8 cellular contexts compared by ENCODE assay signal in genomic region chr2:236167297-236168109, GRCh38. TPM values are rescaled to one million over a fixed set of nuclear protein-coding genes. Genes with fewer than 3 reads are reported as not detected.
A peak's percentile ranks its signal among the peaks of the same experiment; 100 is the strongest.
DNase-seq lines count a peak whose midpoint lies in the region; ATAC-seq and TF ChIP-seq lines count a peak whose summit lies in the region.
"Had no signal": no experiment of that assay in that cellular context is flagged by ENCODE, and none has a peak within 500 bp of the region (broad histone marks: within the 10 kb centered on the region; RNA-seq: fewer than 3 reads in every experiment).

No MANE protein-coding gene starts in this region.

- no peaks in the 10 kb centered on the region for H3K36me3 ChIP-seq in HAP-1 (replicated peaks)
- no peaks in the 10 kb centered on the region for H3K36me3 ChIP-seq in skeletal muscle tissue (ENCODE audit: control insufficient read depth in 3 of 3, insufficient read depth in 3 of 3, low read length in 3 of 3)
- H3K36me3 ChIP-seq in Karpas-422 (ENCODE audit: insufficient read depth, low read length): no peaks in the 10 kb centered on the region

- 0 out of 2 replicates have a peak, but pooled peaks have one; percentile 10 for TF ChIP-seq CTCF in RWPE1 (conservative IDR thresholded peaks at IDR 0.05; ENCODE audit: low read depth)

- no peaks in the 10 kb centered on the region for H4K20me1 ChIP-seq in Karpas-422 (ENCODE audit: insufficient read depth, low read depth, low read length)

- no peaks in the 10 kb centered on the region for H3K79me2 ChIP-seq in Karpas-422 (ENCODE audit: low read length)

- H3K9me3 ChIP-seq in HAP-1 (0 out of 2 replicates have a peak, but pooled peaks cover 3% of the 10 kb centered on the region), skeletal muscle tissue (ENCODE audit: control insufficient read depth in 3 of 3, low read length in 3 of 3) (no peaks in the 10 kb centered on the region), Karpas-422 (ENCODE audit: low read length) (no peaks in the 10 kb centered on the region)

- intact Hi-C loops in left cardiac atrium (cut with DNase I): no loop called here

- H3K27me3 ChIP-seq in HAP-1 (ENCODE audit: low read depth) (peaks cover 39% of the 10 kb centered on the region), skeletal muscle tissue (ENCODE audit: control insufficient read depth in 3 of 3, insufficient read depth in 3 of 3, low read length in 3 of 3) (peaks cover 90 to 99% (median 97%) of the 10 kb centered on the region in 3 donors), Karpas-422 (ENCODE audit: low read length) (no peaks in the 10 kb centered on the region)

- H2AFZ ChIP-seq in Karpas-422 (ENCODE audit: low read length): no peak overlapping the region

- no peak overlapping the region for H3K4me2 ChIP-seq in Karpas-422 (ENCODE audit: low read depth, low read length, poor library complexity, severe bottlenecking)

- no peak overlapping the region for H3K27ac ChIP-seq in RWPE1
- H3K27ac ChIP-seq in skeletal muscle tissue (ENCODE audit: low read depth, low read length): no peak overlapping the region
- H3K27ac ChIP-seq in Karpas-422 (ENCODE audit: low read length): no peak overlapping the region

- H3K9ac ChIP-seq in skeletal muscle tissue (ENCODE audit: low read depth in 1 of 3, low read length in 3 of 3): no peak overlapping the region
- no peak overlapping the region for H3K9ac ChIP-seq in Karpas-422 (ENCODE audit: low read length)

- POLR2A ChIA-PET in RWPE1 (lab: Yijun Ruan, JAX; ENCODE audit: low non-redundant PET): no interaction called here

- peak; percentile 38 to 44 for ATAC-seq in left cardiac atrium
- no peak for ATAC-seq in GM21576 (IDR thresholded peaks at IDR 0.05; ENCODE audit: unreplicated experiment)

- H3K4me3 ChIP-seq in HAP-1 (peak overlapping the region; percentile 35), skeletal muscle tissue (ENCODE audit: low read length in 3 of 3) (peak overlapping the region in 2 of 3 donors; percentile 53 to 58), Karpas-422 (ENCODE audit: low read length) (no peak overlapping the region)

- CTCF ChIA-PET in RWPE1 (lab: Yijun Ruan, JAX): interaction anchor here (0.6 kb wide), 1 partner anchor 202 kb away, joined by 6 read pairs; no protein-coding TSS in a partner anchor

- DNase-seq in HAP-1 (ENCODE audit: low spot score in 2 of 2): peak in 1 of 2 experiments; percentile 64
- DNase-seq in RWPE1 (ENCODE audit: low spot score): no peak
- DNase-seq in left cardiac atrium: no peak
- no peak for DNase-seq in Karpas-422
- DNase-seq in T-helper 9 cell: no peak

- H3K4me1 ChIP-seq in HAP-1 (peaks cover 15% of the 10 kb centered on the region), skeletal muscle tissue (ENCODE audit: control insufficient read depth in 3 of 3, insufficient read depth in 3 of 3, low read length in 3 of 3) (peaks cover 22 to 40% (median 29%) of the 10 kb centered on the region in 3 donors), Karpas-422 (ENCODE audit: low read length) (no peaks in the 10 kb centered on the region)

- no peaks in the 10 kb centered on the region for H3K9me2 ChIP-seq in Karpas-422 (replicated peaks; ENCODE audit: insufficient read depth, low read length)

- in situ Hi-C loops in HAP-1 (cut with MboI; ENCODE audit: low sequenced_read_pairs): no loop called here

RNA-seq across cellular contexts. Expression of gene GBX2, which starts 0.7 kb away (rescaled TPM):
- total RNA-seq in left cardiac atrium (not detected), skeletal muscle tissue (not detected)
- not detected in 2 replicates for total RNA-seq in Karpas-422 (2014; rRNA removed; shearing (Covaris generic); ENCODE audit: low replicate concordance)
- total RNA-seq: natural killer cell treated with Interleukin-12 subunit alpha and Interleukin-12 subunit beta and Interleukin-15 and Interleukin-18, amount 100 ng/mL, for 72 hours had no signal
